ENCODE assay signal across 34 cellular contexts in genomic region chr1:239164451-239165180, GRCh38.
DNase-seq lines count a peak whose midpoint lies in the region; ATAC-seq, FAIRE-seq and TF ChIP-seq lines count a peak whose summit lies in the region.
"Had no signal": no experiment of that assay in that cellular context is flagged by ENCODE, and none has a peak within 500 bp of the region (broad histone marks: within the 10 kb centered on the region; RNA-seq: fewer than 3 reads in every experiment).

No MANE protein-coding gene starts in this region.

- no peaks in the 10 kb centered on the region for H3K9me3 ChIP-seq in mammary epithelial cell (replicated peaks; ENCODE audit: insufficient read depth, low read length)
- H3K9me3 ChIP-seq: A549, SJCRH30 had no signal

- ATAC-seq in Right ventricle myocardium inferior (no peak), GM21360 (IDR thresholded peaks at IDR 0.05; ENCODE audit: unreplicated experiment) (no peak), GM19324 (IDR thresholded peaks at IDR 0.05; ENCODE audit: low FRiP score, unreplicated experiment) (no peak)
- ATAC-seq: A549, K562, SK-N-SH treated with all-trans-retinoic acid at 6 μM for 48 hours had no signal

- no peak for FAIRE-seq in frontal cortex (lab: Jason Lieb, UNC)
- FAIRE-seq: A549, GM12891, GM19239, K562 had no signal

- no peak for TF ChIP-seq CTCF in mammary epithelial cell (conservative IDR thresholded peaks at IDR 0.05 in 1 of 2, IDR thresholded peaks at IDR 0.05 in 1 of 2; ENCODE audit: extremely low read depth in 1 of 2, insufficient read depth in 1 of 2, low read depth in 1 of 2, low read length in 2 of 2)

- no peak overlapping the region for H3K27ac ChIP-seq in mammary epithelial cell (ENCODE audit: insufficient read depth, low read depth, low read length)
- H3K27ac ChIP-seq: A549; BLaER1 treated with 17β-estradiol and CSF1 and Interleukin-3, amounts not matched to agents 10 nM and 100 nM; GM23248; HL-60; SJCRH30 had no signal

- no peaks in the 10 kb centered on the region for H3K4me1 ChIP-seq in mammary epithelial cell (ENCODE audit: insufficient read depth, low read length)
- H3K4me1 ChIP-seq: A549; BLaER1 treated with 17β-estradiol and CSF1 and Interleukin-3, amounts not matched to agents 10 nM and 100 nM; SJCRH30 had no signal

- no peaks in the 10 kb centered on the region for H4K20me1 ChIP-seq in mammary epithelial cell (ENCODE audit: insufficient read depth, low read length)
- H4K20me1 ChIP-seq: BLaER1 treated with 17β-estradiol and CSF1 and Interleukin-3, amounts not matched to agents 10 nM and 100 nM had no signal

- WGBS in mammary epithelial cell (ENCODE audit: low coverage, missing lambda C conversion rate): 29% methylated on average over 4 of the region's 4 CpGs

- no peaks in the 10 kb centered on the region for H3K36me3 ChIP-seq in mammary epithelial cell (ENCODE audit: insufficient read depth, low read length)
- H3K36me3 ChIP-seq: BLaER1 treated with 17β-estradiol and CSF1 and Interleukin-3, amounts not matched to agents 10 nM and 100 nM; MG63; SJCRH30 had no signal

- H3K4me2 ChIP-seq in mammary epithelial cell (ENCODE audit: insufficient read depth, low read depth, low read length): peak overlapping the region; percentile 21
- H3K4me2 ChIP-seq: A549; BLaER1 treated with 17β-estradiol and CSF1 and Interleukin-3, amounts not matched to agents 10 nM and 100 nM had no signal

- no peaks in the 10 kb centered on the region for H3K27me3 ChIP-seq in mammary epithelial cell (ENCODE audit: insufficient read depth, low read length)
- H3K27me3 ChIP-seq: BLaER1 treated with 17β-estradiol and CSF1 and Interleukin-3, amounts not matched to agents 10 nM and 100 nM; MG63; SJCRH30 had no signal

- dilution Hi-C loops in mammary epithelial cell (cut with HindIII; ENCODE audit: low sequenced_read_pairs): no loop called here

- intact Hi-C loops in mammary epithelial cell (cut with micrococcal nuclease) (no loop called here), Right ventricle myocardium inferior (cut with DNase I) (no loop called here)

- H2AFZ ChIP-seq in mammary epithelial cell (ENCODE audit: low read depth, low read length): no peak overlapping the region
- H2AFZ ChIP-seq: GM23248 had no signal

- no peak overlapping the region for H3K9ac ChIP-seq in mammary epithelial cell (ENCODE audit: insufficient read depth, low read length)
- H3K9ac ChIP-seq: BLaER1 treated with 17β-estradiol and CSF1 and Interleukin-3, amounts not matched to agents 10 nM and 100 nM; GM23248 had no signal

- H3K79me2 ChIP-seq in mammary epithelial cell (ENCODE audit: insufficient read depth, low read length): no peaks in the 10 kb centered on the region

- H3K4me3 ChIP-seq in mammary epithelial cell (replicated peaks in 1 of 3; ENCODE audit: insufficient read depth in 1 of 3, low read depth in 2 of 3, low read length in 3 of 3): no peak overlapping the region
- H3K4me3 ChIP-seq: A549; BLaER1 treated with 17β-estradiol and CSF1 and Interleukin-3, amounts not matched to agents 10 nM and 100 nM; GM23248; K562; MG63; SJCRH30 had no signal

- DNase-seq in ELR (ENCODE audit: low read depth): peak; percentile 47
- DNase-seq in NCI-H226: peak; percentile 1
- DNase-seq in mammary epithelial cell: peak; percentile 75
- DNase-seq in kidney tubule cell (ENCODE audit: low spot score): peak; percentile 65
- no peak for DNase-seq in frontal cortex (ENCODE audit: low spot score in 2 of 2)
- no peak for DNase-seq in Right ventricle myocardium inferior (ENCODE audit: missing footprints)
- DNase-seq: AML-193; CD4-positive, alpha-beta memory T cell; COR-L47; DMS79; EL; GF-D8; GM23248; H7; Kasumi-1; MG63; NCI-H1105 treated with DMSO at 0.1 percent for 48 hours; NCI-H146; NCI-H1930; NCI-H2107; NCI-H446 treated with DMSO at 0.1 percent for 48 hours; NCI-H526; NCI-H82; NK-92 treated with Interleukin-12 subunit alpha and Interleukin-12 subunit beta, amount 100 ng/mL, for 24 hours; SJCRH30 had no signal

- in situ Hi-C loops in mammary epithelial cell (cut with MboI; ENCODE audit: low sequenced_read_pairs in 2 of 2): no loop called here

- no TSS peak for BruUV-seq in mammary epithelial cell (replicated peaks; lab: Mats Ljungman, UMichigan)

- CTCF ChIA-PET in mammary epithelial cell (lab: Charles Lee; ENCODE audit: low non-redundant PET): no interaction called here

Comparison
In these comparisons a context has a peak if more than half of its experiments do, and no peak if none do; other contexts are left out.
1. DNase-seq: peak in ELR (single experiment), NCI-H226 (single experiment), mammary epithelial cell (single experiment) and kidney tubule cell (single experiment); none in frontal cortex (0 of 2) and Right ventricle myocardium inferior (single experiment).